In genomic region chr2:236167297-236168109, GRCh38 we compare ENCODE assay signal across 10 cellular contexts. TPM values are rescaled to one million over a fixed set of nuclear protein-coding genes. Genes with fewer than 3 reads are reported as not detected.
DNase-seq lines count a peak whose midpoint lies in the region; ATAC-seq and TF ChIP-seq lines count a peak whose summit lies in the region.
"Had no signal": no experiment of that assay in that cellular context is flagged by ENCODE, and none has a peak within 500 bp of the region (broad histone marks: within the 10 kb centered on the region; RNA-seq: fewer than 3 reads in every experiment).

No MANE protein-coding gene starts in this region.

- H3K9me3 Mint-ChIP-seq in CD14-positive monocyte, result peaks cover 0 to 24% (median 19%) of the 10 kb centered on the region in 7 donors
- H3K9me3 Mint-ChIP-seq: T-cell had no signal

- DNase-seq in DMS53 (lab: John Stamatoyannopoulos, UW) (peak; percentile 70), DMS53 treated with DMSO at 0.1 percent for 48 hours (lab: John Stamatoyannopoulos, UW; ENCODE audit: unreplicated experiment) (no peak), SK-MEL-5 (ENCODE audit: low read depth, low spot score) (peak; percentile 49), right cardiac atrium (peak in 1 of 3 donors; percentile 58), spleen (peak; percentile 71), SKM-1 treated with dmso at 0.1 percent for 144 hours (lab: John Stamatoyannopoulos, UW; ENCODE audit: unreplicated experiment) (no peak), CD14-positive monocyte (ENCODE audit: low spot score) (no peak)
- DNase-seq: CD4-positive, CD25-positive, alpha-beta regulatory T cell; T-cell had no signal

- peak overlapping the region; percentile 18 for H3K4me3 ChIP-seq in right cardiac atrium (ENCODE audit: low read length)
- peak overlapping the region in 7 of 8 donors; percentile 8 to 57 (median 28) for H3K4me3 ChIP-seq in spleen

- H3K4me1 ChIP-seq in right cardiac atrium (ENCODE audit: control insufficient read depth, insufficient read depth, low read length) (no peaks in the 10 kb centered on the region), spleen (peaks cover 12 to 78% (median 55%) of the 10 kb centered on the region in 6 donors)

- TF ChIP-seq CTCF in spleen (IDR thresholded peaks at IDR 0.05 in 8 of 11, conservative IDR thresholded peaks at IDR 0.05 in 3 of 11) (no peak), CD14-positive monocyte (IDR thresholded peaks at IDR 0.05) (no peak)

- H3K27ac Mint-ChIP-seq in CD14-positive monocyte, result no peak overlapping the region
- H3K27ac Mint-ChIP-seq: T-cell had no signal

- H3K36me3 ChIP-seq in spleen, result no peaks in the 10 kb centered on the region

- H3K27ac ChIP-seq in right cardiac atrium (ENCODE audit: low read length) (no peak overlapping the region), spleen (no peak overlapping the region)

- H3K9me3 ChIP-seq in right cardiac atrium (ENCODE audit: control insufficient read depth, low read length), result no peaks in the 10 kb centered on the region
- peaks cover 0 to 9% (median 0%) of the 10 kb centered on the region in 8 donors for H3K9me3 ChIP-seq in spleen

- H3K4me1 Mint-ChIP-seq in CD14-positive monocyte, result peaks cover 8% of the 10 kb centered on the region

- H3K27me3 ChIP-seq in right cardiac atrium (ENCODE audit: control insufficient read depth, insufficient read depth) (no peaks in the 10 kb centered on the region), spleen (replicated peaks in 1 of 7) (peaks cover 9 to 100% (median 99%) of the 10 kb centered on the region in 7 donors)

- intact Hi-C loops in right cardiac atrium (cut with DNase I), result no loop called here
- intact Hi-C loops in spleen (cut with DNase I; ENCODE audit: low total_unique reads), result no loop called here
- intact Hi-C loops in CD14-positive monocyte (cut with micrococcal nuclease), result no loop called here

- no peak for TF ChIP-seq POLR2A in spleen (IDR thresholded peaks at IDR 0.05)

- ATAC-seq in right cardiac atrium (no peak), GM19452 (IDR thresholded peaks at IDR 0.05; ENCODE audit: unreplicated experiment) (no peak)
- ATAC-seq: T-cell had no signal

- peaks cover 81 to 94% (median 82%) of the 10 kb centered on the region in 3 donors for H3K27me3 Mint-ChIP-seq in CD14-positive monocyte (ENCODE audit: low read depth in 3 of 3)

- WGBS in right cardiac atrium, result 1% methylated on average over 112 of the region's 112 CpGs
- 2 to 11% (median 4%) methylated on average over 21 to 112 of the region's 112 CpGs for WGBS in spleen, 5 donors

- in situ Hi-C loops in SK-MEL-5 (cut with HindIII; ENCODE audit: low pct_unique_long_range_greater_than_20kb, low sequenced_read_pairs), result no loop called here

- H3K4me3 Mint-ChIP-seq in CD14-positive monocyte, result peak overlapping the region in 1 of 2 donors; percentile 48

- H3K36me3 Mint-ChIP-seq in CD14-positive monocyte, result peaks cover 0 to 6% of the 10 kb centered on the region in 2 donors
- H3K36me3 Mint-ChIP-seq: CD4-positive, CD25-positive, alpha-beta regulatory T cell; T-cell had no signal

RNA-seq across cellular contexts. Expression of gene GBX2, which starts 0.7 kb away (rescaled TPM):
- 1.2 TPM in 2 replicates for total RNA-seq in SK-MEL-5 (2014; rRNA removed; shearing (Covaris generic))
- polyA plus RNA-seq in SK-MEL-5 (2015; cell fraction: cytosol; rRNA removed), result 0.33 and 2.4 TPM in 2 replicates
- polyA plus RNA-seq in SK-MEL-5 (2015; cell fraction: nucleus; rRNA removed), result 1.2 TPM in 1 of 2 replicates, not detected in the other
- total RNA-seq in right cardiac atrium (not detected), spleen (under 1 TPM in 1 of 7 donors, not detected in 6; 0.69 TPM)
- polyA plus RNA-seq in right cardiac atrium (not detected), spleen (not detected), CD14-positive monocyte (not detected)
- total RNA-seq: CD4-positive, CD25-positive, alpha-beta regulatory T cell; T-cell had no signal
- polyA plus RNA-seq: CD4-positive, CD25-positive, alpha-beta regulatory T cell had no signal

Comparison
In these comparisons a context has a peak if more than half of its experiments do, and no peak if none do; other contexts are left out.
1. DNase-seq: peak in DMS53 (single experiment), SK-MEL-5 (single experiment) and spleen (single experiment); none in DMS53 treated with DMSO at 0.1 percent for 48 hours (single experiment), SKM-1 treated with dmso at 0.1 percent for 144 hours (single experiment) and CD14-positive monocyte (single experiment).